Comparison of ENCODE assay signal across 10 cellular contexts in genomic region chr5:149358818-149359217, GRCh38. TPM values are rescaled to one million over a fixed set of nuclear protein-coding genes. Genes with fewer than 3 reads are reported as not detected.
A peak's percentile ranks its signal among the peaks of the same experiment; 100 is the strongest.
DNase-seq lines count a peak whose midpoint lies in the region; ATAC-seq and TF ChIP-seq lines count a peak whose summit lies in the region.
"Had no signal": no experiment of that assay in that cellular context is flagged by ENCODE, and none has a peak within 500 bp of the region (broad histone marks: within the 10 kb centered on the region; RNA-seq: fewer than 3 reads in every experiment).

No MANE protein-coding gene starts in this region.

- no peak overlapping the region for H3K27ac Mint-ChIP-seq in mesothelial cell of epicardium

- WGBS in ovary, 3 donors: 80 to 85% (median 82%) methylated on average over 8 of the region's 8 CpGs

- no peak for DNase-seq in BE2C
- no peak for DNase-seq in mesothelial cell of epicardium (ENCODE audit: low spot score in 2 of 2, unreplicated experiment in 2 of 2)
- no peak for DNase-seq in ovary
- DNase-seq in NCI-H2196 (lab: John Stamatoyannopoulos, UW; ENCODE audit: unreplicated experiment): no peak
- no peak for DNase-seq in ascending aorta (ENCODE audit: low spot score in 2 of 2)
- DNase-seq: KG1 had no signal

- H3K4me3 ChIP-seq in BE2C (ENCODE audit: low read depth, low read length) (peak overlapping the region; percentile 91), HUES6 (ENCODE audit: low read depth, low read length) (peak overlapping the region; percentile 90), ovary (no peak overlapping the region), ascending aorta (peak overlapping the region in 1 of 2 donors; percentile 68)

- ATAC-seq in HG03025 (IDR thresholded peaks at IDR 0.05; ENCODE audit: low FRiP score, unreplicated experiment): no peak

- TF ChIP-seq CTCF in BE2C (IDR thresholded peaks at IDR 0.05; ENCODE audit: low read depth, low read length) (no peak), mesothelial cell of epicardium (IDR thresholded peaks at IDR 0.05; ENCODE audit: unreplicated experiment) (no peak), ovary (IDR thresholded peaks at IDR 0.05) (no peak), ascending aorta (IDR thresholded peaks at IDR 0.05) (no peak)

- H3K4me3 Mint-ChIP-seq in mesothelial cell of epicardium: peak overlapping the region; percentile 83

- H3K36me3 Mint-ChIP-seq in mesothelial cell of epicardium: peaks cover 4% of the 10 kb centered on the region

- H3K9ac ChIP-seq in HUES6 (ENCODE audit: low read length): no peak overlapping the region

- peaks cover 10% of the 10 kb centered on the region for H3K4me1 Mint-ChIP-seq in mesothelial cell of epicardium

- no peaks in the 10 kb centered on the region for H3K27me3 Mint-ChIP-seq in mesothelial cell of epicardium (ENCODE audit: low read depth)

- H3K36me3 ChIP-seq in BE2C (peaks cover 14% of the 10 kb centered on the region), HUES6 (ENCODE audit: control insufficient read depth, insufficient read depth, low read length) (peaks cover 19% of the 10 kb centered on the region), ovary (no peaks in the 10 kb centered on the region), ascending aorta (peaks cover 0 to 16% of the 10 kb centered on the region in 2 donors)

- intact Hi-C loops in ovary (cut with DNase I) (no loop called here), ascending aorta (cut with DNase I) (no loop called here)

- H3K27me3 ChIP-seq in BE2C: no peaks in the 10 kb centered on the region
- H3K27me3 ChIP-seq in HUES6 (ENCODE audit: control insufficient read depth, insufficient read depth, low read length): no peaks in the 10 kb centered on the region; the same call in 1 of the 2 replicates
- H3K27me3 ChIP-seq in ovary: no peaks in the 10 kb centered on the region
- H3K27me3 ChIP-seq in ascending aorta: no peaks in the 10 kb centered on the region

- no peak for TF ChIP-seq EP300 in ovary (IDR thresholded peaks at IDR 0.05)

- TF ChIP-seq POLR2A in ovary (IDR thresholded peaks at IDR 0.05): no peak

- H3K9me3 Mint-ChIP-seq in mesothelial cell of epicardium: no peaks in the 10 kb centered on the region

- H3K9me3 ChIP-seq in BE2C (no peaks in the 10 kb centered on the region), HUES6 (ENCODE audit: control insufficient read depth, insufficient read depth, low read depth, low read length) (no peaks in the 10 kb centered on the region), ovary (no peaks in the 10 kb centered on the region), ascending aorta (no peaks in the 10 kb centered on the region)

- H3K4me1 ChIP-seq in BE2C: no peaks in the 10 kb centered on the region
- H3K4me1 ChIP-seq in HUES6 (ENCODE audit: control insufficient read depth, insufficient read depth, low read length): peaks cover 5% of the 10 kb centered on the region
- H3K4me1 ChIP-seq in ovary (ENCODE audit: insufficient read depth): peaks cover 2% of the 10 kb centered on the region
- H3K4me1 ChIP-seq in ascending aorta: peaks cover 0 to 9% of the 10 kb centered on the region in 2 donors

- no peak overlapping the region for H3K27ac ChIP-seq in HUES6 (ENCODE audit: low read depth, low read length)
- peak overlapping the region; percentile 88 for H3K27ac ChIP-seq in angular gyrus (ENCODE audit: low read depth, low read length)
- H3K27ac ChIP-seq in ovary: peak overlapping the region in 1 of 2 donors; percentile 1
- peak overlapping the region in 1 of 2 donors; percentile 45 for H3K27ac ChIP-seq in ascending aorta

RNA-seq across cellular contexts. Expression of gene PCYOX1L, which starts 1.0 kb away (rescaled TPM):
- polyA plus RNA-seq in BE2C (2012; ENCODE audit: insufficient read depth, insufficient read length, low read depth): 65.1 TPM
- 23.2 to 23.6 TPM (median 23.5 TPM) in 3 replicates for total RNA-seq in mesothelial cell of epicardium
- 10 to 100 TPM in 2 of 7 donors, 1 to 10 TPM in 5; 5.8 to 11.5 (median 8.8) TPM for total RNA-seq in ovary
- polyA plus RNA-seq in ovary: 10 to 100 TPM in 1 of 2 donors, 1 to 10 TPM in 1; 7.1 to 15.2 TPM
- 1.5 TPM for total RNA-seq in ascending aorta

RNA-seq across cellular contexts. Expression of gene GRPEL2, which starts 13.5 kb away (rescaled TPM):
- polyA plus RNA-seq in BE2C (2012; ENCODE audit: insufficient read depth, insufficient read length, low read depth): 13.0 TPM
- total RNA-seq in mesothelial cell of epicardium (13.9 to 15.4 TPM (median 14.9 TPM) in 3 replicates), ovary (10 to 100 TPM in 6 of 7 donors, 1 to 10 TPM in 1; 7.8 to 17.5 (median 13.0) TPM), ascending aorta (7.8 TPM)
- 1 to 10 TPM; 5.9 to 6.8 TPM for polyA plus RNA-seq in ovary

RNA-seq across cellular contexts. Expression of gene IL17B, which starts 20.3 kb away (rescaled TPM):
- 1.1 TPM for polyA plus RNA-seq in BE2C (2012; ENCODE audit: insufficient read depth, insufficient read length, low read depth)
- 0.34 TPM in 1 of 3 replicates, not detected in the others for total RNA-seq in mesothelial cell of epicardium
- under 1 TPM in 2 of 7 donors, not detected in 5; 0.47 to 0.54 TPM for total RNA-seq in ovary
- polyA plus RNA-seq in ovary: 1 to 10 TPM in 1 of 2 donors, not detected in 1; 1.7 TPM
- total RNA-seq in ascending aorta: 46.8 TPM
- total RNA-seq: Right ventricle myocardium superior had no signal

Comparison
In these comparisons a context has a peak if more than half of its experiments do, and no peak if none do; other contexts are left out.
1. RNA of gene IL17B, which starts 20.3 kb away (total RNA-seq): 46.8 TPM in ascending aorta (single experiment); 0.47 to 0.54 TPM in ovary and 0.34 TPM in mesothelial cell of epicardium; every median in the first group is over 10 times any median in the second.